21 cellular contexts compared by ENCODE assay signal in genomic region chr3:126060613-126061145, GRCh38.
"Had no signal": no experiment of that assay in that cellular context is flagged by ENCODE, and none has a peak within 500 bp of the region (broad histone marks: within the 10 kb centered on the region; RNA-seq: fewer than 3 reads in every experiment).

No MANE protein-coding gene starts in this region.

- H3K4me3 ChIP-seq: coronary artery, heart left ventricle, neural progenitor cell, pancreas, prostate gland, stomach had no signal

- ATAC-seq: left colon; natural killer cell treated with Interleukin-12 subunit alpha and Interleukin-12 subunit beta and Interleukin-15 and Interleukin-18, amount 100 ng/mL, for 72 hours; pancreas; sciatic nerve had no signal

- H3K9ac ChIP-seq: neural progenitor cell had no signal

- H3K4me1 ChIP-seq: neural progenitor cell, pancreas, prostate gland had no signal

- H3K27ac ChIP-seq: coronary artery, neural progenitor cell, pancreas, prostate gland, stomach had no signal

- DNase-seq: cerebellar nuclear complex; effector CD4-positive, alpha-beta T cell; endodermal cell; erythroblast; heart left ventricle; hippocampal formation; left colon; occipital lobe; pancreas; retina; small intestine; stimulated activated CD4-positive, alpha-beta T cell treated with anti-CD3 and anti-CD28 coated beads, Interleukin-12 subunit alpha, Interleukin-12 subunit beta, amount 100 ng/mL, for 4 hours; stimulated activated naive CD4-positive, alpha-beta T cell; stomach; substantia nigra; trophoblast cell had no signal

- H3K36me3 ChIP-seq: neural progenitor cell, pancreas, prostate gland had no signal

- H3K9me3 ChIP-seq: heart left ventricle, pancreas, prostate gland, stomach had no signal

- H3K27me3 ChIP-seq: heart left ventricle, neural progenitor cell, pancreas, stomach had no signal

- H2AFZ ChIP-seq: neural progenitor cell had no signal

- H3K4me2 ChIP-seq: neural progenitor cell had no signal
